In genomic region chr3:9600597-9600996, GRCh38 we compare ENCODE assay signal across 8 cellular contexts. TPM values are rescaled to one million over a fixed set of nuclear protein-coding genes. Genes with fewer than 3 reads are reported as not detected.
DNase-seq lines count a peak whose midpoint lies in the region; ATAC-seq, FAIRE-seq and TF ChIP-seq lines count a peak whose summit lies in the region.

No MANE protein-coding gene starts in this region.

- H3K27ac ChIP-seq in breast epithelium (no peak overlapping the region), lower lobe of right lung (no peak overlapping the region)

- TF ChIP-seq CTCF in breast epithelium (IDR thresholded peaks at IDR 0.05) = no peak
- no peak for TF ChIP-seq CTCF in lower lobe of right lung (IDR thresholded peaks at IDR 0.05)

- intact Hi-C loops in breast epithelium (cut with DNase I; ENCODE audit: low total_unique reads) (no loop called here), lower lobe of right lung (cut with DNase I) (no loop called here)

- H3K4me1 ChIP-seq in breast epithelium (no peaks in the 10 kb centered on the region), lower lobe of right lung (no peaks in the 10 kb centered on the region)

- H3K9me3 ChIP-seq in breast epithelium (peaks cover 10 to 14% of the 10 kb centered on the region in 2 donors), lower lobe of right lung (peaks cover 9% of the 10 kb centered on the region)

- H3K4me3 ChIP-seq in breast epithelium (peak overlapping the region in 2 of 3 donors; percentile 33 to 60), lower lobe of right lung (peak overlapping the region; percentile 39)

- H3K27me3 ChIP-seq in breast epithelium (peaks cover 0 to 9% of the 10 kb centered on the region in 2 donors), lower lobe of right lung (ENCODE audit: low read depth) (peaks cover 28% of the 10 kb centered on the region)

- FAIRE-seq in HTR-8/SVneo (lab: Jason Lieb, UNC) = no peak

- ATAC-seq in lower lobe of right lung = peak; percentile 88 to 93

- H3K36me3 ChIP-seq in breast epithelium = no peaks in the 10 kb centered on the region
- no peaks in the 10 kb centered on the region for H3K36me3 ChIP-seq in lower lobe of right lung

- DNase-seq in stimulated activated CD4-positive, alpha-beta T cell treated with anti-CD3 and anti-CD28 coated beads, Interleukin-12 subunit alpha, Interleukin-12 subunit beta, amount 100 ng/mL, for 4 hours = peak; percentile 11
- no peak for DNase-seq in stimulated activated CD4-positive, alpha-beta T cell treated with anti-CD3 and anti-CD28 coated beads, Interleukin-4, amount 100 ng/mL, for 24 hours
- DNase-seq in breast epithelium (ENCODE audit: low spot score in 2 of 2) = no peak
- peak; percentile 70 for DNase-seq in lower lobe of right lung
- DNase-seq in HTR-8/SVneo (ENCODE audit: insufficient read length, low spot score) = no peak
- no peak for DNase-seq in COR-L47 (lab: John Stamatoyannopoulos, UW)
- no peak for DNase-seq in EL
- no peak for DNase-seq in kidney glomerular epithelial cell (lab: John Stamatoyannopoulos, UW)

- no peak for TF ChIP-seq POLR2A in breast epithelium (IDR thresholded peaks at IDR 0.05)

RNA-seq across cellular contexts. Expression of gene LHFPL4, which starts 47.0 kb away (rescaled TPM):
- total RNA-seq in breast epithelium (not detected), lower lobe of right lung (not detected)

RNA-seq across cellular contexts. Expression of gene MTMR14, which starts 48.7 kb away (rescaled TPM):
- total RNA-seq in breast epithelium (10 to 100 TPM; 31.8 to 42.9 (median 37.5) TPM), lower lobe of right lung (61.0 TPM)

Comparison
In these comparisons a context has a peak if more than half of its experiments do, and no peak if none do; other contexts are left out.
1. DNase-seq: peak in stimulated activated CD4-positive, alpha-beta T cell treated with anti-CD3 and anti-CD28 coated beads, Interleukin-12 subunit alpha, Interleukin-12 subunit beta, amount 100 ng/mL, for 4 hours (single experiment) and lower lobe of right lung (single experiment); none in stimulated activated CD4-positive, alpha-beta T cell treated with anti-CD3 and anti-CD28 coated beads, Interleukin-4, amount 100 ng/mL, for 24 hours (single experiment), breast epithelium (0 of 2), HTR-8/SVneo (single experiment), COR-L47 (single experiment), EL (single experiment) and kidney glomerular epithelial cell (single experiment).